ENCODE assay signal across 8 cellular contexts in genomic region chr2:55620123-55620779, GRCh38. TPM values are rescaled to one million over a fixed set of nuclear protein-coding genes. Genes with fewer than 3 reads are reported as not detected.
DNase-seq lines count a peak whose midpoint lies in the region; ATAC-seq and TF ChIP-seq lines count a peak whose summit lies in the region.

No MANE protein-coding gene starts in this region.

- H3K27ac ChIP-seq in DND-41 (ENCODE audit: low read length): no peak overlapping the region
- H3K27ac ChIP-seq in right lobe of liver: no peak overlapping the region
- no peak overlapping the region for H3K27ac ChIP-seq in gastroesophageal sphincter

- 35% methylated on average over 2 of the region's 3 CpGs for WGBS in right lobe of liver (ENCODE audit: insufficient coverage, low coverage, low lambda C conversion rate, missing lambda C conversion rate)
- 73 to 89% methylated on average over 3 of the region's 3 CpGs for WGBS in gastroesophageal sphincter (ENCODE audit: low coverage in 1 of 2), 2 donors

- H3K27me3 ChIP-seq in DND-41 (ENCODE audit: insufficient read depth, low read length, poor library complexity) (no peaks in the 10 kb centered on the region), right lobe of liver (no peaks in the 10 kb centered on the region), gastroesophageal sphincter (no peaks in the 10 kb centered on the region)

- DNase-seq in DND-41 (no peak), HT-29 (ENCODE audit: low spot score) (peak; percentile 47), right lobe of liver (no peak), NCI-H128 (lab: John Stamatoyannopoulos, UW; ENCODE audit: unreplicated experiment) (no peak)
- DNase-seq in effector CD4-positive, alpha-beta T cell: no peak

- H2AFZ ChIP-seq in DND-41 (ENCODE audit: low read depth, low read length): no peak overlapping the region

- peaks cover 57% of the 10 kb centered on the region for H4K20me1 ChIP-seq in DND-41 (ENCODE audit: insufficient read depth, low read length)

- ATAC-seq in DND-41 (ENCODE audit: insufficient read depth, low read depth) (no peak), right lobe of liver (no peak), gastroesophageal sphincter (no peak), GM19023 (IDR thresholded peaks at IDR 0.05; ENCODE audit: unreplicated experiment) (no peak)

- H3K9me3 ChIP-seq in DND-41 (ENCODE audit: insufficient read depth, low read length, severe bottlenecking) (no peaks in the 10 kb centered on the region), right lobe of liver (no peaks in the 10 kb centered on the region), gastroesophageal sphincter (no peaks in the 10 kb centered on the region)

- peak overlapping the region; percentile 89 for H3K4me2 ChIP-seq in DND-41 (ENCODE audit: insufficient read depth, low read length)

- peaks cover 35% of the 10 kb centered on the region for H3K36me3 ChIP-seq in DND-41 (ENCODE audit: insufficient read depth, low read length)
- H3K36me3 ChIP-seq in right lobe of liver: peaks cover 0 to under 1% (median 0%) of the 10 kb centered on the region in 4 donors
- H3K36me3 ChIP-seq in gastroesophageal sphincter: peaks cover 0 to 12% of the 10 kb centered on the region in 2 donors

- intact Hi-C loops in right lobe of liver (cut with DNase I): no loop called here

- H3K79me2 ChIP-seq in DND-41 (ENCODE audit: insufficient read depth, low read length): peaks cover 94% of the 10 kb centered on the region

- TF ChIP-seq POLR2A in right lobe of liver (IDR thresholded peaks at IDR 0.05) (no peak), gastroesophageal sphincter (IDR thresholded peaks at IDR 0.05) (no peak)

- H3K4me3 ChIP-seq in DND-41 (ENCODE audit: low read depth in 1 of 2, low read length in 2 of 2): peak overlapping the region in 1 of 2 experiments; percentile 26; a peak in 2 of 4 replicates
- H3K4me3 ChIP-seq in WI38 (ENCODE audit: low read depth, low read length): no peak overlapping the region
- no peak overlapping the region for H3K4me3 ChIP-seq in right lobe of liver
- no peak overlapping the region for H3K4me3 ChIP-seq in gastroesophageal sphincter

- TF ChIP-seq CTCF in DND-41 (IDR thresholded peaks at IDR 0.05; ENCODE audit: borderline replicate concordance, extremely low read depth, low read length, poor library complexity, severe bottlenecking) (peak; percentile 50), WI38 (IDR thresholded peaks at IDR 0.05; ENCODE audit: low read depth, low read length) (0 out of 2 replicates have a peak, but pooled peaks have one; percentile 16), right lobe of liver (IDR thresholded peaks at IDR 0.05) (peak; percentile 21 to 41 (median 38)), gastroesophageal sphincter (IDR thresholded peaks at IDR 0.05) (peak in 1 of 4 experiments; percentile 18)

- no peak overlapping the region; the same call in 1 of the 2 replicates for H3K9ac ChIP-seq in DND-41 (ENCODE audit: low read depth, low read length)

- no peak for TF ChIP-seq EP300 in gastroesophageal sphincter (IDR thresholded peaks at IDR 0.05)

- H3K4me1 ChIP-seq in DND-41 (ENCODE audit: insufficient read depth, low read length) (peaks cover 49% of the 10 kb centered on the region), right lobe of liver (peaks cover 0 to 42% (median 5%) of the 10 kb centered on the region in 4 donors), gastroesophageal sphincter (peaks cover 5 to 59% (median 20%) of the 10 kb centered on the region in 3 donors)

RNA-seq across cellular contexts. Expression of gene PPP4R3B, which starts 2.8 kb away (rescaled TPM):
- 25.5 and 26.8 TPM in 2 replicates for total RNA-seq in HT-29 (2014; rRNA removed; shearing (Covaris generic))
- total RNA-seq in right lobe of liver (10 to 100 TPM; 34.3 to 62.4 (median 37.8) TPM), gastroesophageal sphincter (100 to 1,000 TPM in 2 of 4 donors, 10 to 100 TPM in 2; 89.7 to 114 (median 97.6) TPM)
